Comparison of ENCODE assay signal across 25 cellular contexts in the genomic region with DNA sequence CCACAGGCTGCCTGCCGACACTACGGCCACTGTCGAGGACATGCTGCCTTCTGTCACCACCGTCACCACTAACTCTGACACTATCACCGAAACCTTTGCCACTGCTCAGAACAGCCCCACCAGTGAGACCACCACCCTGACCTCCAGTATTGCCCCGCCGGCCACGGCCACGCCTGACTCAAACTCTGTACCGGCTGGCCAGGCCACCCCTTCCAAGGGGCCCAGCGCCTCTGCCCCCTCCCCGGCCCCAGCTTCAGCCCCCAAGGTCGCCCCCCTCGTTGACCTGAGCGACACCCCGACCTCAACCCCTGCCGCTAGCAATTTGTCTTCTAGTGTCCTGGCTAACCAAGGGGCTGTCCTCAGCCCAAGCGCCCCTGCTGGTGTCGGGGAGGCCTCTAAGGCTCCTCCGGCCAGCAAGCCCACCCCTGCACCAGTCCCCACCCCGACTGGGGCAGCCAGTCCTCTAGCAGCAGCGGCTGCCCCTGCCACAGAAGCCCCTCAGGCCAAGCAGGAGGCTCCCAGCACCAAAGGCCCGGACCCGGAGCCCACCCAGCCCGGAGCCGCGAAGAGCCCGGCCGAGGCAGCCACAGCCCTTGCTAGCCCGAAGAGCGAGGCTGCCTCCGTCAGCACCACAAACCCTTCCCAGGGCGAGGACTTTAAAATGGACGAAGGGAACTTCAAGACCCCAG.
"Had no signal": no experiment of that assay in that cellular context is flagged by ENCODE, and none has a peak within 500 bp of the region (broad histone marks: within the 10 kb centered on the region; RNA-seq: fewer than 3 reads in every experiment).

No MANE protein-coding gene starts in this region.

- H3K9ac ChIP-seq: KMS-11 had no signal

- H3K4me3 ChIP-seq: Peyer's patch, SJSA1 had no signal

- H3K4me1 ChIP-seq: Peyer's patch, SJSA1 had no signal

- H3K36me3 ChIP-seq: brain microvascular endothelial cell, Peyer's patch, SJSA1 had no signal

- DNase-seq: activated B cell treated with CpG ODN at 0.5 μM for 24 hours; activated CD4-positive, alpha-beta T cell treated with anti-CD3 and anti-CD28 coated beads for 1 hour; activated CD4-positive, alpha-beta T cell treated with anti-CD3 and anti-CD28 coated beads, Interleukin-2, amount 10 ng/mL, durations not matched to agents 24 days and 14 days; activated CD4-positive, alpha-beta T cell treated with anti-CD3 and anti-CD28 coated beads, Interleukin-2, amount 50 U/mL, for 48 hours; activated effector memory CD4-positive, alpha-beta T cell treated with anti-CD3 and anti-CD28 coated beads, Interleukin-2, amount 50 U/mL, for 16 hours; activated naive CD4-positive, alpha-beta T cell treated with Interleukin-2 at 50 U/mL for 16 hours; activated naive CD8-positive, alpha-beta T cell treated with anti-CD3 and anti-CD28 coated beads, Interleukin-2, amount 50 U/mL, for 24 hours; activated T-cell treated with anti-CD3 and anti-CD28 coated beads, Interleukin-2, amount 50 U/mL, for 4 hours; amniotic stem cell; brain microvascular endothelial cell; NCI-H1092; NCI-H1417; NCI-H1694; NCI-H2029 treated with DMSO at 0.1 percent for 48 hours; NCI-H345; NCI-H510A; NK-92 treated with Interleukin-12 subunit alpha and Interleukin-12 subunit beta, amount 100 ng/mL, for 24 hours; Peyer's patch; Right ventricle myocardium superior; T-helper 17 cell; T-helper 9 cell had no signal

- H3K4me2 ChIP-seq: KMS-11 had no signal

- H3K27me3 ChIP-seq: brain microvascular endothelial cell, Peyer's patch, SJSA1 had no signal

- ATAC-seq: activated naive CD4-positive, alpha-beta T cell treated with anti-CD3 and anti-CD28 coated beads, Interleukin-2, amount 50 U/mL, for 72 hours; activated naive CD8-positive, alpha-beta T cell treated with anti-CD3 and anti-CD28 coated beads, Interleukin-2, amount 50 U/mL, for 24 hours; activated T-cell treated with anti-CD3 and anti-CD28 coated beads, Interleukin-2, amount 50 U/mL, for 4 hours; T-helper 17 cell had no signal

- H3K27ac ChIP-seq: brain microvascular endothelial cell, KMS-11, Peyer's patch, RWPE1, SJSA1 had no signal

- H3K9me3 ChIP-seq: Peyer's patch, SJSA1 had no signal
